Comparison of ENCODE assay signal across 9 cellular contexts in the genomic region with DNA sequence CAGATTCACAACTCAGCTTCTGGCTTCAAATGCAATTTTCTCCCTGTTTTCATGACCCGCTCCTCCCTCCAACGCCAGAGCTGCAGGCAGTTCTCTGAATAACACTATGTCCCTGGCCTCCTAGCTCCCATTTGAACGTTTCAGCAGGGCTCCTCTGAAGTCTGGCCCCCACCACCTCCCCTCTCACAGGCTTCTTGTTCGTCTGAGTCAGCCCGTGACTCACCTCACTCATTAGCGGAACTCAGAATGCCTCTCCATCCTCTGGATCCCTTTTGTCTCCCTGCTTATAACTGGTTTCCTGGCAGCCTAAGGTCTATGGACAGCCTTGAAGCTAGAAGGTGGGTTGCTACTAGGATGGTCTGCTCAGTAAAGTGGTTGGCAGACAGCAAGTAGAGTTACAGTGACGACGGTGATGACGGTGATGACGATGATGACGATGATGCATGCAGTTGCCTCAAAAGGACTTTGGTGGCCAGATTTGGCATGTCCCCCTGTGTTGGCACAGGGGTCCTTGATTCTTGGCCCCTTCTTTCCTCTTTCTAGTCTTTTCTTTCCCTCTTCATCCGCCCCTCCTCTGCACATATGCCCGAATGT.
DNase-seq lines count a peak whose midpoint lies in the region; ATAC-seq and TF ChIP-seq lines count a peak whose summit lies in the region.
"Had no signal": no experiment of that assay in that cellular context is flagged by ENCODE, and none has a peak within 500 bp of the region (broad histone marks: within the 10 kb centered on the region; RNA-seq: fewer than 3 reads in every experiment).

No MANE protein-coding gene starts in this region.

- H3K4me3 ChIP-seq in ovary = no peak overlapping the region

- peak overlapping the region in 3 of 6 donors; percentile 5 to 72 (median 53) for H3K27ac Mint-ChIP-seq in immature natural killer cell
- H3K27ac Mint-ChIP-seq in activated T-helper 17 cell treated with anti-CD3 and anti-CD28 coated beads, Interleukin-2, amount 50 U/mL, for 72 hours = no peak overlapping the region
- H3K27ac Mint-ChIP-seq: natural killer cell had no signal

- no peak for ATAC-seq in activated T-helper 17 cell treated with anti-CD3 and anti-CD28 coated beads, Interleukin-2, amount 50 U/mL, for 72 hours (replicated peaks)
- ATAC-seq: natural killer cell had no signal

- intact Hi-C loops in ovary (cut with DNase I) = no loop called here

- H3K36me3 Mint-ChIP-seq in immature natural killer cell = no peaks in the 10 kb centered on the region
- H3K36me3 Mint-ChIP-seq in activated T-helper 17 cell treated with anti-CD3 and anti-CD28 coated beads, Interleukin-2, amount 50 U/mL, for 72 hours (ENCODE audit: low read depth) = no peaks in the 10 kb centered on the region
- H3K36me3 Mint-ChIP-seq: natural killer cell had no signal

- H3K36me3 ChIP-seq in ovary = no peaks in the 10 kb centered on the region

- H3K4me1 Mint-ChIP-seq in immature natural killer cell = no peaks in the 10 kb centered on the region
- H3K4me1 Mint-ChIP-seq in activated T-helper 17 cell treated with anti-CD3 and anti-CD28 coated beads, Interleukin-2, amount 50 U/mL, for 72 hours = no peaks in the 10 kb centered on the region
- H3K4me1 Mint-ChIP-seq: natural killer cell had no signal

- no peak for TF ChIP-seq EP300 in ovary (IDR thresholded peaks at IDR 0.05)

- no peak for TF ChIP-seq POLR2A in ovary (IDR thresholded peaks at IDR 0.05)

- no peaks in the 10 kb centered on the region for H3K9me3 Mint-ChIP-seq in immature natural killer cell
- H3K9me3 Mint-ChIP-seq in activated T-helper 17 cell treated with anti-CD3 and anti-CD28 coated beads, Interleukin-2, amount 50 U/mL, for 72 hours = no peaks in the 10 kb centered on the region
- H3K9me3 Mint-ChIP-seq: natural killer cell had no signal

- TF ChIP-seq CTCF in ovary (IDR thresholded peaks at IDR 0.05) = no peak

- 65 to 73% (median 73%) methylated on average over 13 of the region's 13 CpGs for WGBS in ovary, 3 donors

- peaks cover 0 to 3% (median 3%) of the 10 kb centered on the region in 3 donors for H3K27me3 Mint-ChIP-seq in immature natural killer cell (ENCODE audit: low read depth in 3 of 3)
- H3K27me3 Mint-ChIP-seq in activated T-helper 17 cell treated with anti-CD3 and anti-CD28 coated beads, Interleukin-2, amount 50 U/mL, for 72 hours = peaks cover 1% of the 10 kb centered on the region

- H3K4me3 Mint-ChIP-seq in immature natural killer cell = no peak overlapping the region
- no peak overlapping the region for H3K4me3 Mint-ChIP-seq in activated T-helper 17 cell treated with anti-CD3 and anti-CD28 coated beads, Interleukin-2, amount 50 U/mL, for 72 hours
- H3K4me3 Mint-ChIP-seq: natural killer cell had no signal

- no peaks in the 10 kb centered on the region for H3K4me1 ChIP-seq in ovary (ENCODE audit: insufficient read depth)

- H3K9me3 ChIP-seq in ovary = no peaks in the 10 kb centered on the region

- no peak overlapping the region for H3K27ac ChIP-seq in ovary

- H3K27me3 ChIP-seq in ovary = no peaks in the 10 kb centered on the region

- DNase-seq in EH (ENCODE audit: low read depth) (peak; percentile 97), LHCN-M2 (ENCODE audit: low read depth) (peak; percentile 97), dermis blood vessel endothelial cell (peak; percentile 85), ovary (peak in 4 of 5 donors; percentile 35 to 71 (median 62)), immature natural killer cell (no peak), NCI-H2171 treated with DMSO at 0.1 percent for 48 hours (lab: John Stamatoyannopoulos, UW) (no peak)
- DNase-seq in activated CD4-positive, CD25-positive, alpha-beta regulatory T cell treated with anti-CD3 and anti-CD28 coated beads, Interleukin-2, amount 50 U/mL, for 72 hours = no peak
- DNase-seq: natural killer cell had no signal

Comparison
In these comparisons a context has a peak if more than half of its experiments do, and no peak if none do; other contexts are left out.
1. DNase-seq: peak in EH (single experiment), LHCN-M2 (single experiment), dermis blood vessel endothelial cell (single experiment) and ovary (4 of 5); none in immature natural killer cell (0 of 3), activated CD4-positive, CD25-positive, alpha-beta regulatory T cell treated with anti-CD3 and anti-CD28 coated beads, Interleukin-2, amount 50 U/mL, for 72 hours (single experiment) and NCI-H2171 treated with DMSO at 0.1 percent for 48 hours (single experiment).